ENCODE assay signal across 24 cellular contexts in genomic region chr6:31363809-31364208, GRCh38. TPM values are rescaled to one million over a fixed set of nuclear protein-coding genes. Genes with fewer than 3 reads are reported as not detected.
DNase-seq lines count a peak whose midpoint lies in the region; ATAC-seq and TF ChIP-seq lines count a peak whose summit lies in the region.
"Had no signal": no experiment of that assay in that cellular context is flagged by ENCODE, and none has a peak within 500 bp of the region (broad histone marks: within the 10 kb centered on the region; RNA-seq: fewer than 3 reads in every experiment).

No MANE protein-coding gene starts in this region.

- H3K27ac Mint-ChIP-seq in activated T-cell treated with anti-CD3 and anti-CD28 coated beads, Interleukin-2, amount 50 U/mL, for 72 hours = no peak overlapping the region
- peak overlapping the region in 4 of 7 donors; percentile 19 to 44 (median 34) for H3K27ac Mint-ChIP-seq in CD4-positive, alpha-beta memory T cell
- H3K27ac Mint-ChIP-seq: IgD-negative memory B cell had no signal

- H3K9me3 Mint-ChIP-seq in activated T-cell treated with anti-CD3 and anti-CD28 coated beads, Interleukin-2, amount 50 U/mL, for 72 hours = peaks cover 3 to 4% of the 10 kb centered on the region in 2 donors
- no peaks in the 10 kb centered on the region for H3K9me3 Mint-ChIP-seq in CD4-positive, alpha-beta memory T cell

- H3K27ac ChIP-seq in CD4-positive, alpha-beta memory T cell (ENCODE audit: low read depth, low read length) = no peak overlapping the region
- peak overlapping the region; percentile 68 for H3K27ac ChIP-seq in neutrophil
- H3K27ac ChIP-seq in upper lobe of right lung = no peak overlapping the region
- H3K27ac ChIP-seq: A549, HL-60, KMS-11, Peyer's patch, SJCRH30 had no signal

- intact Hi-C loops in CD4-positive, alpha-beta memory T cell (cut with micrococcal nuclease) = no loop called here
- intact Hi-C loops in upper lobe of right lung (cut with DNase I) = no loop called here

- peak; percentile 43 to 58 for ATAC-seq in activated T-cell treated with anti-CD3 and anti-CD28 coated beads, Interleukin-2, amount 50 U/mL, for 72 hours (replicated peaks in 1 of 2)
- no peak for ATAC-seq in upper lobe of right lung
- ATAC-seq: A549, SK-N-SH treated with all-trans-retinoic acid at 6 μM for 48 hours had no signal

- H3K4me3 ChIP-seq in CD4-positive, alpha-beta memory T cell (ENCODE audit: low read length in 2 of 2) = no peak overlapping the region
- H3K4me3 ChIP-seq in neutrophil (ENCODE audit: low read depth in 1 of 2, low read length in 1 of 2) (no peak overlapping the region), upper lobe of right lung (no peak overlapping the region)
- H3K4me3 ChIP-seq: A549, Peyer's patch, SJCRH30 had no signal

- no peaks in the 10 kb centered on the region for H3K9me3 ChIP-seq in CD4-positive, alpha-beta memory T cell (ENCODE audit: control insufficient read depth in 1 of 2, low read length in 2 of 2)
- H3K9me3 ChIP-seq in neutrophil (no peaks in the 10 kb centered on the region), upper lobe of right lung (no peaks in the 10 kb centered on the region)
- H3K9me3 ChIP-seq: A549, Peyer's patch, SJCRH30 had no signal

- peaks cover 3 to 10% of the 10 kb centered on the region in 2 donors for H3K36me3 Mint-ChIP-seq in activated T-cell treated with anti-CD3 and anti-CD28 coated beads, Interleukin-2, amount 50 U/mL, for 72 hours (ENCODE audit: insufficient read depth in 2 of 2)
- H3K36me3 Mint-ChIP-seq in CD4-positive, alpha-beta memory T cell = no peaks in the 10 kb centered on the region

- peaks cover 45% of the 10 kb centered on the region for H3K4me1 Mint-ChIP-seq in activated T-cell treated with anti-CD3 and anti-CD28 coated beads, Interleukin-2, amount 50 U/mL, for 72 hours (ENCODE audit: low read depth)
- peaks cover 18 to 37% (median 25%) of the 10 kb centered on the region in 4 donors for H3K4me1 Mint-ChIP-seq in CD4-positive, alpha-beta memory T cell

- H3K27me3 Mint-ChIP-seq in activated T-cell treated with anti-CD3 and anti-CD28 coated beads, Interleukin-2, amount 50 U/mL, for 72 hours (ENCODE audit: low read depth) = peaks cover 31% of the 10 kb centered on the region
- peaks cover 4 to 10% of the 10 kb centered on the region in 2 donors for H3K27me3 Mint-ChIP-seq in CD4-positive, alpha-beta memory T cell

- H3K27me3 ChIP-seq in CD4-positive, alpha-beta memory T cell (ENCODE audit: insufficient read depth, low read length) = peaks cover 13% of the 10 kb centered on the region
- peaks cover 39% of the 10 kb centered on the region for H3K27me3 ChIP-seq in neutrophil
- peaks cover 13% of the 10 kb centered on the region for H3K27me3 ChIP-seq in upper lobe of right lung
- H3K27me3 ChIP-seq: Peyer's patch had no signal

- H3K4me3 Mint-ChIP-seq in activated T-cell treated with anti-CD3 and anti-CD28 coated beads, Interleukin-2, amount 50 U/mL, for 72 hours = no peak overlapping the region
- H3K4me3 Mint-ChIP-seq in CD4-positive, alpha-beta memory T cell = peak overlapping the region in 1 of 8 donors; percentile 11
- H3K4me3 Mint-ChIP-seq: IgD-negative memory B cell had no signal

- TF ChIP-seq CTCF in neutrophil (IDR thresholded peaks at IDR 0.05) = no peak
- no peak for TF ChIP-seq CTCF in upper lobe of right lung (IDR thresholded peaks at IDR 0.05)

- CTCF ChIA-PET in CD4-positive, alpha-beta memory T cell (lab: Charles Lee; ENCODE audit: partially characterized antibody) = interaction anchor here (6.5 kb wide), 1 partner anchor 168 kb away, joined by 184 read pairs; no protein-coding TSS in a partner anchor

- DNase-seq in activated T-cell treated with anti-CD3 and anti-CD28 coated beads, Interleukin-2, amount 50 U/mL, for 72 hours = no peak
- DNase-seq in activated T-cell treated with anti-CD3 and anti-CD28 coated beads, Interleukin-2, amount 50 U/mL, for 1 hour = no peak
- no peak for DNase-seq in CD4-positive, alpha-beta memory T cell
- DNase-seq in NOMO-1 (lab: John Stamatoyannopoulos, UW; ENCODE audit: unreplicated experiment in 2 of 2) (peak; percentile 28 to 53), Kasumi-1 (lab: John Stamatoyannopoulos, UW) (no peak), glomerular visceral epithelial cell (ENCODE audit: extremely low spot score) (no peak), upper lobe of right lung (no peak)
- DNase-seq: C1 segment of cervical spinal cord, Calu3, DMS79 treated with DMSO at 0.1 percent for 48 hours, GF-D8, NCI-H1694, NCI-H2029 treated with DMSO at 0.1 percent for 48 hours, NCI-H2227 treated with DMSO at 0.1 percent for 48 hours, NCI-H526 treated with DMSO at 0.1 percent for 48 hours, OCI-M1, Peyer's patch, SJCRH30 had no signal

- POLR2A ChIA-PET in CD4-positive, alpha-beta memory T cell (lab: Charles Lee; ENCODE audit: partially characterized antibody) = interaction anchor here (7.9 to 21.6 kb wide), 2 partner anchors 10 to 164 kb away, joined by 72 to 517 read pairs; no protein-coding TSS in a partner anchor

- peaks cover 24% of the 10 kb centered on the region for H3K4me1 ChIP-seq in CD4-positive, alpha-beta memory T cell (ENCODE audit: insufficient read depth, low read length)
- peaks cover 28 to 37% of the 10 kb centered on the region in 2 experiments for H3K4me1 ChIP-seq in neutrophil (ENCODE audit: control insufficient read depth in 1 of 2, insufficient read depth in 1 of 2, low read depth in 1 of 2, low read length in 1 of 2)
- peaks cover 6% of the 10 kb centered on the region for H3K4me1 ChIP-seq in upper lobe of right lung
- H3K4me1 ChIP-seq: A549, Peyer's patch, SJCRH30 had no signal

- no peaks in the 10 kb centered on the region for H3K36me3 ChIP-seq in CD4-positive, alpha-beta memory T cell (ENCODE audit: insufficient read depth, low read length)
- H3K36me3 ChIP-seq in neutrophil (no peaks in the 10 kb centered on the region), upper lobe of right lung (no peaks in the 10 kb centered on the region)
- H3K36me3 ChIP-seq: Peyer's patch, SJCRH30 had no signal

RNA-seq across cellular contexts. Expression of gene HLA-B, which starts 6.8 kb away (rescaled TPM):
- 1,000 to 10,000 TPM; 3,527 to 3,556 TPM for total RNA-seq in activated T-cell treated with anti-CD3 and anti-CD28 coated beads, Interleukin-2, amount 50 U/mL, for 72 hours
- total RNA-seq in CD4-positive, alpha-beta memory T cell = 1,000 to 10,000 TPM; 5,565 to 5,762 TPM
- 1,000 to 10,000 TPM; 6,650 to 9,105 TPM for polyA plus RNA-seq in CD4-positive, alpha-beta memory T cell
- 2,632 TPM for total RNA-seq in upper lobe of right lung
- total RNA-seq: SJCRH30 had no signal

RNA-seq across cellular contexts. Expression of gene MICA, which starts 39.6 kb away (rescaled TPM):
- 1 to 10 TPM; 4.6 to 9.5 TPM for total RNA-seq in activated T-cell treated with anti-CD3 and anti-CD28 coated beads, Interleukin-2, amount 50 U/mL, for 72 hours
- 10 to 100 TPM; 18.5 to 21.2 TPM for total RNA-seq in CD4-positive, alpha-beta memory T cell
- 1 to 10 TPM; 3.5 to 5.4 TPM for polyA plus RNA-seq in CD4-positive, alpha-beta memory T cell
- 36.6 TPM for total RNA-seq in upper lobe of right lung

Comparison
In these comparisons a context has a peak if more than half of its experiments do, and no peak if none do; other contexts are left out.
1. DNase-seq: peak in NOMO-1 (2 of 2); none in activated T-cell treated with anti-CD3 and anti-CD28 coated beads, Interleukin-2, amount 50 U/mL, for 72 hours (0 of 2), activated T-cell treated with anti-CD3 and anti-CD28 coated beads, Interleukin-2, amount 50 U/mL, for 1 hour (single experiment), CD4-positive, alpha-beta memory T cell (0 of 5), Kasumi-1 (0 of 2), glomerular visceral epithelial cell (single experiment) and upper lobe of right lung (single experiment).